Comparison of ENCODE assay signal across 8 cellular contexts in genomic region chr16:81313731-81314602, GRCh38. TPM values are rescaled to one million over a fixed set of nuclear protein-coding genes. Genes with fewer than 3 reads are reported as not detected.
DNase-seq lines count a peak whose midpoint lies in the region; ATAC-seq, FAIRE-seq and TF ChIP-seq lines count a peak whose summit lies in the region.

No MANE protein-coding gene starts in this region.

- H3K4me2 ChIP-seq in HepG2 (ENCODE audit: low read depth, low read length) = peak overlapping the region; percentile 91

- H3K9me3 ChIP-seq in HepG2 (ENCODE audit: low read length) (no peaks in the 10 kb centered on the region), tibial nerve (no peaks in the 10 kb centered on the region)

- peak overlapping the region; percentile 80 for H3K27ac ChIP-seq in HepG2 (ENCODE audit: extremely low read length, insufficient read depth, low read length)
- peak overlapping the region; percentile 37 to 96 (median 80) for H3K27ac ChIP-seq in tibial nerve

- peak overlapping the region; percentile 98 for H3K4me3 ChIP-seq in AG10803 (ENCODE audit: low read length)
- peak overlapping the region; percentile 88 to 95 (median 93) for H3K4me3 ChIP-seq in HepG2 (replicated peaks in 1 of 3; ENCODE audit: insufficient read depth in 1 of 3, low read depth in 2 of 3, low read length in 3 of 3)
- H3K4me3 ChIP-seq in tibial nerve = peak overlapping the region; percentile 84 to 98 (median 90)

- TSS peak; percentile 77 for BruUV-seq in HepG2 (replicated peaks; lab: Mats Ljungman, UMichigan)

- POLR2A ChIA-PET in HepG2 (lab: Yijun Ruan, JAX) = interaction anchor here (0.5 to 1.4 kb wide), 6 partner anchors 9 to 683 kb away, joined by 3 to 4 read pairs (median 3); partner anchors contain the start of genes CENPN and CMC2

- no peaks in the 10 kb centered on the region; a peak in 2 of 5 replicates for H3K36me3 ChIP-seq in HepG2 (replicated peaks in 1 of 2; ENCODE audit: control insufficient read depth in 1 of 2, insufficient read depth in 2 of 2, low read length in 2 of 2)
- no peaks in the 10 kb centered on the region for H3K36me3 ChIP-seq in tibial nerve

- peak in 1 of 2 experiments; percentile 28; a peak in 1 of 4 replicates for TF ChIP-seq POLR2A in HepG2 (IDR thresholded peaks at IDR 0.05; ENCODE audit: insufficient read depth in 1 of 2, low read depth in 2 of 2, low read length in 2 of 2)
- no peak for TF ChIP-seq POLR2A in tibial nerve (IDR thresholded peaks at IDR 0.05)

- peak overlapping the region; percentile 94 for H2AFZ ChIP-seq in HepG2 (ENCODE audit: low read length)

- in situ Hi-C loops in HepG2 (cut with HindIII; ENCODE audit: extremely low pct_ligation_motif_present, low pct_unique_long_range_greater_than_20kb) = no loop called here

- TF ChIP-seq EP300 in HepG2 (IDR thresholded peaks at IDR 0.05; ENCODE audit: low read depth in 2 of 2, low read length in 2 of 2) (no peak), HepG2 (CRISPR knock-in tag; IDR thresholded peaks at IDR 0.05; ENCODE audit: borderline replicate concordance) (no peak), tibial nerve (IDR thresholded peaks at IDR 0.05) (no peak)

- peak overlapping the region; percentile 87 for H3K9ac ChIP-seq in HepG2 (ENCODE audit: insufficient read depth, low read depth, low read length)

- ATAC-seq in HG02885 (IDR thresholded peaks at IDR 0.05; ENCODE audit: poor library complexity, unreplicated experiment) (peak; percentile 2), HepG2 (peak; percentile 53)

- TF ChIP-seq RAD21 in HepG2 (CRISPR knock-in tag; IDR thresholded peaks at IDR 0.05) = no peak

- H3K79me2 ChIP-seq in HepG2 (ENCODE audit: insufficient read depth, low read length) = peaks cover 40% of the 10 kb centered on the region

- DNase-seq in AG10803 (ENCODE audit: low read depth) = peak; percentile 53
- DNase-seq in astrocyte of the hippocampus (ENCODE audit: low read depth, low spot score) = peak; percentile 71
- peak; percentile 65 for DNase-seq in HepG2 (ENCODE audit: low spot score)
- DNase-seq in tibial nerve (ENCODE audit: low spot score in 2 of 2) = no peak
- no peak for DNase-seq in dermis blood vessel endothelial cell
- DNase-seq in D721Med (ENCODE audit: insufficient read length, low spot score) = no peak
- no peak for DNase-seq in SIG-M5 (lab: John Stamatoyannopoulos, UW)

- no peaks in the 10 kb centered on the region; a peak in 1 of 5 replicates for H3K27me3 ChIP-seq in HepG2 (ENCODE audit: control insufficient read depth in 1 of 2, insufficient read depth in 2 of 2, low read length in 2 of 2)
- no peaks in the 10 kb centered on the region for H3K27me3 ChIP-seq in tibial nerve

- CTCF ChIA-PET in HepG2 (lab: Yijun Ruan, JAX; ENCODE audit: low intra/inter-chr PET ratio, low total read pairs) = no interaction called here

- WGBS in HepG2 (ENCODE audit: low lambda C conversion rate) = 1% methylated on average over 16 of the region's 16 CpGs
- 5% methylated on average over 16 of the region's 16 CpGs for WGBS in tibial nerve, 2 donors

- intact Hi-C loops in HepG2 (cut with micrococcal nuclease; ENCODE audit: unreplicated experiment) = no loop called here

- no peaks in the 10 kb centered on the region; the same call in 1 of the 2 replicates for H4K20me1 ChIP-seq in HepG2 (ENCODE audit: insufficient read depth, low read length)

- TF ChIP-seq CTCF in AG10803 (conservative IDR thresholded peaks at IDR 0.05; ENCODE audit: low read length) = no peak
- TF ChIP-seq CTCF in HepG2 (CRISPR knock-in tag; IDR thresholded peaks at IDR 0.05) = no peak
- no peak for TF ChIP-seq CTCF in tibial nerve (IDR thresholded peaks at IDR 0.05)
- TF ChIP-seq CTCF in D721Med (IDR thresholded peaks at IDR 0.05; ENCODE audit: insufficient read depth, missing control alignments) = no peak

- FAIRE-seq in HepG2 (lab: Jason Lieb, UNC) = no peak
- FAIRE-seq in D721Med (lab: Jason Lieb, UNC) = no peak

- H3K4me1 ChIP-seq in HepG2 (ENCODE audit: insufficient read depth, low read length) (peaks cover 45% of the 10 kb centered on the region), tibial nerve (peaks cover 0 to 48% (median 15%) of the 10 kb centered on the region in 4 donors)

TF ChIP-seq in HepG2, 621 proteins besides CTCF, POLR2A, EP300 and RAD21 (continues in another document):
- TF ChIP-seq GZF1 (CRISPR knock-in tag; IDR thresholded peaks at IDR 0.05) (peak; percentile 91), TARDBP (CRISPR knock-in tag; IDR thresholded peaks at IDR 0.05) (no peak), TFAP4 (IDR thresholded peaks at IDR 0.05; ENCODE audit: borderline replicate concordance, low read depth) (peak; percentile 67; the same call in 1 of the 2 replicates), PHF20 (CRISPR knock-in tag; IDR thresholded peaks at IDR 0.05) (no peak), DPF2 (CRISPR knock-in tag; IDR thresholded peaks at IDR 0.05; ENCODE audit: borderline replicate concordance, low read depth) (no peak), ZNF720 (CRISPR knock-in tag; IDR thresholded peaks at IDR 0.05) (no peak), PRDM4 (CRISPR knock-in tag; IDR thresholded peaks at IDR 0.05; ENCODE audit: borderline replicate concordance) (no peak), ZUFSP (CRISPR knock-in tag; IDR thresholded peaks at IDR 0.05; ENCODE audit: borderline replicate concordance) (no peak), ZNF44 (CRISPR knock-in tag; IDR thresholded peaks at IDR 0.05) (no peak), ISX (CRISPR knock-in tag; conservative IDR thresholded peaks at IDR 0.05) (0 out of 2 replicates have a peak, but pooled peaks have one; percentile 14), ZNF746 (CRISPR knock-in tag; IDR thresholded peaks at IDR 0.05) (peak; percentile 52; the same call in 1 of the 2 replicates)

RNA-seq across cellular contexts. Expression of gene GAN, which starts 0.8 kb away (rescaled TPM):
- total RNA-seq in HepG2 (2016; rRNA removed; fragmentation: Illumina TruSeq; extraction: Trizol) (11.0 and 16.3 TPM in 2 replicates), tibial nerve (1 to 10 TPM; 9.0 to 9.3 (median 9.1) TPM), dermis blood vessel endothelial cell (10.7 and 11.3 TPM in 2 replicates)
- total RNA-seq in HepG2 (2016; cell fraction: cytosol; rRNA removed; fragmentation: Illumina TruSeq; extraction: Trizol; ENCODE audit: low read depth) = 7.3 and 9.7 TPM in 2 replicates
- total RNA-seq in HepG2 (2016; cell fraction: insoluble cytoplasmic fraction; rRNA removed; fragmentation: Illumina TruSeq; extraction: Trizol) = 9.7 and 16.1 TPM in 2 replicates
- 7.4 and 9.8 TPM in 2 replicates for total RNA-seq in HepG2 (2016; cell fraction: membrane; rRNA removed; fragmentation: Illumina TruSeq; extraction: Trizol)
- total RNA-seq in HepG2 (2016; cell fraction: nucleus; rRNA removed; fragmentation: Illumina TruSeq; extraction: Trizol) = 12.2 and 12.6 TPM in 2 replicates
- 2.9 and 4.3 TPM in 2 replicates for polyA plus RNA-seq in HepG2 (2011; rRNA removed)
- polyA plus RNA-seq in HepG2 (2011; cell fraction: cytosol; rRNA removed) = 1.5 and 2.5 TPM in 2 replicates
- 3.2 and 3.8 TPM in 2 replicates for polyA plus RNA-seq in HepG2 (2011; cell fraction: nucleus; rRNA removed)
- 1.7 and 2.1 TPM in 2 replicates for polyA plus RNA-seq in HepG2 (2012)
- polyA plus RNA-seq in HepG2 (2016; cell fraction: cytosol; fragmentation: Illumina TruSeq; extraction: Trizol; ENCODE audit: low read depth) = 0.36 TPM in 2 replicates
- 4.0 and 4.5 TPM in 2 replicates for polyA plus RNA-seq in HepG2 (2016; cell fraction: insoluble cytoplasmic fraction; fragmentation: Illumina TruSeq; extraction: Trizol; ENCODE audit: low read depth)
- 0.64 and 0.81 TPM in 2 replicates for polyA plus RNA-seq in HepG2 (2016; cell fraction: membrane; fragmentation: Illumina TruSeq; extraction: Trizol; ENCODE audit: low read depth)
- polyA plus RNA-seq in HepG2 (2016; cell fraction: nucleus; fragmentation: Illumina TruSeq; extraction: Trizol; ENCODE audit: insufficient read depth, low read depth) = 4.2 and 4.3 TPM in 2 replicates
- polyA minus RNA-seq in HepG2 (2011; rRNA and poly(A)+ RNA removed; ENCODE audit: low replicate concordance) = 11.7 and 21.3 TPM in 2 replicates
- 9.4 and 14.7 TPM in 2 replicates for polyA minus RNA-seq in HepG2 (2011; cell fraction: cytosol; rRNA and poly(A)+ RNA removed)
- 18.4 and 20.1 TPM in 2 replicates for polyA minus RNA-seq in HepG2 (2011; cell fraction: nucleus; rRNA and poly(A)+ RNA removed)

Comparison
In these comparisons a context has a peak if more than half of its experiments do, and no peak if none do; other contexts are left out.
1. DNase-seq: peak in AG10803 (single experiment), astrocyte of the hippocampus (single experiment) and HepG2 (single experiment); none in tibial nerve (0 of 2), dermis blood vessel endothelial cell (single experiment), D721Med (single experiment) and SIG-M5 (single experiment).
2. Peak in every context shown above with its lines, with median percentiles within 50 percentile points of each other: H3K4me3 ChIP-seq.